In genomic region chr17:47324224-47325020, GRCh38 we compare ENCODE assay signal across 8 cellular contexts. TPM values are rescaled to one million over a fixed set of nuclear protein-coding genes. Genes with fewer than 3 reads are reported as not detected.
A peak's percentile ranks its signal among the peaks of the same experiment; 100 is the strongest.
DNase-seq lines count a peak whose midpoint lies in the region; ATAC-seq and TF ChIP-seq lines count a peak whose summit lies in the region.

No MANE protein-coding gene starts in this region.

- peak overlapping the region; percentile 91 to 99 (median 98) for H3K4me3 Mint-ChIP-seq in CD4-positive, CD25-positive, alpha-beta regulatory T cell
- H3K4me3 Mint-ChIP-seq in activated T-helper 17 cell treated with anti-CD3 and anti-CD28 coated beads, Interleukin-2, amount 50 U/mL, for 72 hours = peak overlapping the region; percentile 95

- peak overlapping the region; percentile 93 for H3K4me3 ChIP-seq in CD4-positive, CD25-positive, alpha-beta regulatory T cell (ENCODE audit: low read depth, low read length)
- H3K4me3 ChIP-seq in OCI-LY7 (ENCODE audit: low read depth, low read length, poor library complexity, severe bottlenecking) (peak overlapping the region; percentile 73), foreskin fibroblast (ENCODE audit: low read depth in 1 of 2, low read length in 2 of 2) (peak overlapping the region; percentile 66 to 72), osteoblast (ENCODE audit: insufficient read depth, low read length) (peak overlapping the region; percentile 85), vagina (peak overlapping the region; percentile 79 to 87)

- TF ChIP-seq POLR2A in GM19099 (IDR thresholded peaks at IDR 0.05; ENCODE audit: extremely low read depth, insufficient read length, low read depth) = peak; percentile 3
- TF ChIP-seq POLR2A in vagina (IDR thresholded peaks at IDR 0.05) = no peak

- H3K36me3 ChIP-seq in CD4-positive, CD25-positive, alpha-beta regulatory T cell (ENCODE audit: control insufficient read depth, insufficient read depth, low read length) = no peaks in the 10 kb centered on the region
- H3K36me3 ChIP-seq in OCI-LY7 (ENCODE audit: insufficient read depth, low read length) (no peaks in the 10 kb centered on the region), osteoblast (ENCODE audit: insufficient read depth, low read length) (no peaks in the 10 kb centered on the region), vagina (no peaks in the 10 kb centered on the region)

- H3K9me3 ChIP-seq in CD4-positive, CD25-positive, alpha-beta regulatory T cell (ENCODE audit: control insufficient read depth in 2 of 2, low read length in 2 of 2) = no peaks in the 10 kb centered on the region
- H3K9me3 ChIP-seq in OCI-LY7 (ENCODE audit: low read length) (peaks cover 14% of the 10 kb centered on the region; the same call in 1 of the 2 replicates), osteoblast (ENCODE audit: low read depth, low read length) (no peaks in the 10 kb centered on the region), vagina (no peaks in the 10 kb centered on the region)

- H3K9me3 Mint-ChIP-seq in CD4-positive, CD25-positive, alpha-beta regulatory T cell = peaks cover 0 to 5% (median 0%) of the 10 kb centered on the region in 7 donors
- peaks cover 4% of the 10 kb centered on the region for H3K9me3 Mint-ChIP-seq in activated T-helper 17 cell treated with anti-CD3 and anti-CD28 coated beads, Interleukin-2, amount 50 U/mL, for 72 hours

- peaks cover 2% of the 10 kb centered on the region for H3K27me3 ChIP-seq in CD4-positive, CD25-positive, alpha-beta regulatory T cell (ENCODE audit: control insufficient read depth, insufficient read depth, low read length)
- no peaks in the 10 kb centered on the region for H3K27me3 ChIP-seq in osteoblast (ENCODE audit: insufficient read depth, low read length)
- no peaks in the 10 kb centered on the region for H3K27me3 ChIP-seq in vagina

- POLR2A ChIA-PET in OCI-LY7 (lab: Charles Lee) = interaction anchor here (1.2 to 1.4 kb wide), 2 partner anchors 117 to 119 kb away, joined by 3 read pairs; no protein-coding TSS in a partner anchor

- H4K20me1 ChIP-seq in OCI-LY7 (ENCODE audit: insufficient read depth, low read length) (no peaks in the 10 kb centered on the region), osteoblast (ENCODE audit: insufficient read depth, low read length) (no peaks in the 10 kb centered on the region)

- H3K79me2 ChIP-seq in OCI-LY7 (ENCODE audit: insufficient read depth, low read depth, low read length) = no peaks in the 10 kb centered on the region
- no peaks in the 10 kb centered on the region for H3K79me2 ChIP-seq in osteoblast (ENCODE audit: insufficient read depth, low read length)

- CTCF ChIA-PET in OCI-LY7 (lab: Charles Lee; ENCODE audit: unreplicated experiment) = interaction anchor here (1.0 kb wide), 1 partner anchor 9 kb away, joined by 3 read pairs; no protein-coding TSS in a partner anchor

- H3K4me1 ChIP-seq in CD4-positive, CD25-positive, alpha-beta regulatory T cell (ENCODE audit: control insufficient read depth, insufficient read depth, low read length, poor library complexity, severe bottlenecking) = peaks cover 15% of the 10 kb centered on the region
- H3K4me1 ChIP-seq in OCI-LY7 (ENCODE audit: insufficient read depth, low read length, poor library complexity, severe bottlenecking) (peaks cover 22% of the 10 kb centered on the region), osteoblast (ENCODE audit: insufficient read depth, low read length) (peaks cover 11% of the 10 kb centered on the region), vagina (no peaks in the 10 kb centered on the region)

- peaks cover 50% of the 10 kb centered on the region for H3K27me3 Mint-ChIP-seq in CD4-positive, CD25-positive, alpha-beta regulatory T cell
- H3K27me3 Mint-ChIP-seq in activated T-helper 17 cell treated with anti-CD3 and anti-CD28 coated beads, Interleukin-2, amount 50 U/mL, for 72 hours = peaks cover 3% of the 10 kb centered on the region

- intact Hi-C loops in OCI-LY7 (cut with micrococcal nuclease; ENCODE audit: unreplicated experiment) (no loop called here), vagina (cut with DNase I) (no loop called here)

- ATAC-seq in CD4-positive, CD25-positive, alpha-beta regulatory T cell (ENCODE audit: low read depth in 2 of 2) = peak; percentile 58 to 64
- ATAC-seq in HG03432 (IDR thresholded peaks at IDR 0.05; ENCODE audit: unreplicated experiment) = peak; percentile 40
- peak; percentile 70 for ATAC-seq in activated T-helper 17 cell treated with anti-CD3 and anti-CD28 coated beads, Interleukin-2, amount 50 U/mL, for 72 hours (replicated peaks)

- no peaks in the 10 kb centered on the region for H3K9me2 ChIP-seq in OCI-LY7 (ENCODE audit: insufficient read depth, low read length)

- H3K4me1 Mint-ChIP-seq in CD4-positive, CD25-positive, alpha-beta regulatory T cell = peaks cover 7 to 21% (median 14%) of the 10 kb centered on the region in 4 donors
- peaks cover 7% of the 10 kb centered on the region for H3K4me1 Mint-ChIP-seq in activated T-helper 17 cell treated with anti-CD3 and anti-CD28 coated beads, Interleukin-2, amount 50 U/mL, for 72 hours

- no peaks in the 10 kb centered on the region for H3K36me3 Mint-ChIP-seq in CD4-positive, CD25-positive, alpha-beta regulatory T cell
- no peaks in the 10 kb centered on the region for H3K36me3 Mint-ChIP-seq in activated T-helper 17 cell treated with anti-CD3 and anti-CD28 coated beads, Interleukin-2, amount 50 U/mL, for 72 hours (ENCODE audit: low read depth)

- TF ChIP-seq CTCF in OCI-LY7 (conservative IDR thresholded peaks at IDR 0.05; ENCODE audit: low read length) (no peak), foreskin fibroblast (IDR thresholded peaks at IDR 0.05; ENCODE audit: low read depth, low read length) (no peak), osteoblast (IDR thresholded peaks at IDR 0.05; ENCODE audit: extremely low read depth, low read depth, low read length) (no peak), vagina (IDR thresholded peaks at IDR 0.05) (no peak)

- H2AFZ ChIP-seq in OCI-LY7 (ENCODE audit: low read length) (peak overlapping the region; percentile 95), osteoblast (ENCODE audit: low read length) (peak overlapping the region; percentile 97)

- H3K27ac Mint-ChIP-seq in CD4-positive, CD25-positive, alpha-beta regulatory T cell = peak overlapping the region; percentile 91 to 100 (median 98)
- H3K27ac Mint-ChIP-seq in activated T-helper 17 cell treated with anti-CD3 and anti-CD28 coated beads, Interleukin-2, amount 50 U/mL, for 72 hours = peak overlapping the region; percentile 86

- no TSS peak for BruUV-seq in OCI-LY7 (replicated peaks; lab: Mats Ljungman, UMichigan)

- DNase-seq in CD4-positive, CD25-positive, alpha-beta regulatory T cell = peak; percentile 44 to 72 (median 62)
- peak; percentile 70 for DNase-seq in OCI-LY7 (ENCODE audit: low spot score)
- peak; percentile 31 to 39 for DNase-seq in foreskin fibroblast
- DNase-seq in osteoblast (ENCODE audit: insufficient read length, low spot score, missing footprints) = peak; percentile 69
- peak in 1 of 2 donors; percentile 92 for DNase-seq in vagina (ENCODE audit: extremely low spot score in 2 of 2)

- H3K27ac ChIP-seq in CD4-positive, CD25-positive, alpha-beta regulatory T cell (ENCODE audit: insufficient read depth, low read length, poor library complexity, severe bottlenecking) = peak overlapping the region; percentile 74
- H3K27ac ChIP-seq in OCI-LY7 (ENCODE audit: low read depth, low read length, poor library complexity, severe bottlenecking) (peak overlapping the region; percentile 36), osteoblast (ENCODE audit: low read depth, low read length) (peak overlapping the region; percentile 56), vagina (peak overlapping the region; percentile 97)

- peak overlapping the region; percentile 96 for H3K4me2 ChIP-seq in OCI-LY7 (ENCODE audit: low read length)
- peak overlapping the region; percentile 98 for H3K4me2 ChIP-seq in osteoblast (ENCODE audit: insufficient read depth, low read length)

RNA-seq across cellular contexts. Expression of gene EFCAB13, which starts 0.7 kb away (rescaled TPM):
- total RNA-seq in CD4-positive, CD25-positive, alpha-beta regulatory T cell = 5.7 TPM
- 1 to 10 TPM; 2.3 to 8.3 (median 2.9) TPM for polyA plus RNA-seq in CD4-positive, CD25-positive, alpha-beta regulatory T cell
- total RNA-seq in OCI-LY7 (2014; rRNA removed; shearing (Covaris generic)) = 4.5 TPM in 2 replicates
- 5.3 and 9.1 TPM in 2 replicates for total RNA-seq in OCI-LY7 (2022)
- total RNA-seq in activated T-helper 17 cell treated with anti-CD3 and anti-CD28 coated beads, Interleukin-2, amount 50 U/mL, for 72 hours = 1 to 10 TPM; 3.0 to 3.4 TPM
- 5.3 and 6.9 TPM in 2 replicates for total RNA-seq in osteoblast
- 4.2 TPM for total RNA-seq in vagina

Comparison
In these comparisons a context has a peak if more than half of its experiments do, and no peak if none do; other contexts are left out.
1. H3K27ac ChIP-seq: peak in every context shown above with its lines; median percentile 97 in vagina; 74 in CD4-positive, CD25-positive, alpha-beta regulatory T cell; 56 in osteoblast; 36 in OCI-LY7.